Comparison of ENCODE assay signal across 11 cellular contexts in genomic region chr15:100043069-100043641, GRCh38.
DNase-seq lines count a peak whose midpoint lies in the region; ATAC-seq, FAIRE-seq and TF ChIP-seq lines count a peak whose summit lies in the region.
"Had no signal": no experiment of that assay in that cellular context is flagged by ENCODE, and none has a peak within 500 bp of the region (broad histone marks: within the 10 kb centered on the region; RNA-seq: fewer than 3 reads in every experiment).

No MANE protein-coding gene starts in this region.

- H3K27me3 ChIP-seq in endothelial cell of umbilical vein (ENCODE audit: control insufficient read depth in 2 of 2, insufficient read depth in 2 of 2, low read length in 2 of 2) (no peaks in the 10 kb centered on the region), osteoblast (ENCODE audit: insufficient read depth, low read length) (no peaks in the 10 kb centered on the region)
- H3K27me3 ChIP-seq: esophagus muscularis mucosa had no signal

- peak overlapping the region; percentile 71 for H3K4me2 ChIP-seq in endothelial cell of umbilical vein (ENCODE audit: insufficient read depth, low read length)
- peak overlapping the region; percentile 79 for H3K4me2 ChIP-seq in osteoblast (ENCODE audit: insufficient read depth, low read length)

- H3K36me3 ChIP-seq in endothelial cell of umbilical vein (ENCODE audit: control insufficient read depth in 2 of 2, extremely low read depth in 1 of 2, insufficient read depth in 2 of 2, low read length in 2 of 2), result no peaks in the 10 kb centered on the region
- no peaks in the 10 kb centered on the region for H3K36me3 ChIP-seq in osteoblast (ENCODE audit: insufficient read depth, low read length)
- H3K36me3 ChIP-seq in mucosa of descending colon (ENCODE audit: low read depth), result no peaks in the 10 kb centered on the region

- H2AFZ ChIP-seq in endothelial cell of umbilical vein (ENCODE audit: low read depth, low read length), result peak overlapping the region; percentile 50
- H2AFZ ChIP-seq in osteoblast (ENCODE audit: low read length), result peak overlapping the region; percentile 83

- peak overlapping the region; percentile 72 for H3K27ac ChIP-seq in endothelial cell of umbilical vein (ENCODE audit: insufficient read depth, low read depth, low read length)
- peak overlapping the region; percentile 70 for H3K27ac ChIP-seq in osteoblast (ENCODE audit: low read depth, low read length)
- H3K27ac ChIP-seq: esophagus muscularis mucosa had no signal

- H4K20me1 ChIP-seq in endothelial cell of umbilical vein (replicated peaks; ENCODE audit: control insufficient read depth, extremely low read depth, insufficient read depth, low read length) (no peaks in the 10 kb centered on the region), osteoblast (ENCODE audit: insufficient read depth, low read length) (no peaks in the 10 kb centered on the region)

- H3K79me2 ChIP-seq in endothelial cell of umbilical vein (ENCODE audit: control insufficient read depth, insufficient read depth, low read length) (no peaks in the 10 kb centered on the region), osteoblast (ENCODE audit: insufficient read depth, low read length) (no peaks in the 10 kb centered on the region)

- no peak for TF ChIP-seq POLR2A in endothelial cell of umbilical vein (IDR thresholded peaks at IDR 0.05; ENCODE audit: low read depth, low read length)

- peak overlapping the region in 1 of 3 experiments; percentile 22 for H3K4me3 ChIP-seq in endothelial cell of umbilical vein (replicated peaks in 1 of 3; ENCODE audit: insufficient read depth in 1 of 3, low read depth in 1 of 3, low read length in 3 of 3)
- H3K4me3 ChIP-seq in osteoblast (ENCODE audit: insufficient read depth, low read length), result peak overlapping the region; percentile 53
- no peak overlapping the region for H3K4me3 ChIP-seq in mucosa of descending colon
- H3K4me3 ChIP-seq: esophagus muscularis mucosa had no signal

- H3K4me1 ChIP-seq in endothelial cell of umbilical vein (ENCODE audit: control insufficient read depth, extremely low read depth, insufficient read depth, low read length) (peaks cover 18% of the 10 kb centered on the region), osteoblast (ENCODE audit: insufficient read depth, low read length) (peaks cover 18% of the 10 kb centered on the region), mucosa of descending colon (ENCODE audit: low read depth) (no peaks in the 10 kb centered on the region)

- H3K9me3 ChIP-seq in endothelial cell of umbilical vein (replicated peaks; ENCODE audit: control insufficient read depth, insufficient read depth, low read length) (no peaks in the 10 kb centered on the region), osteoblast (ENCODE audit: low read depth, low read length) (no peaks in the 10 kb centered on the region), mucosa of descending colon (peaks cover 4% of the 10 kb centered on the region)
- H3K9me3 ChIP-seq: esophagus muscularis mucosa had no signal

- H3K9me1 ChIP-seq in endothelial cell of umbilical vein (replicated peaks; ENCODE audit: control insufficient read depth, extremely low read depth, insufficient read depth, low read length), result no peaks in the 10 kb centered on the region

- DNase-seq in DMS53 (lab: John Stamatoyannopoulos, UW) (peak; percentile 59), NOMO-1 treated with DMSO at 0.1 percent for 48 hours (lab: John Stamatoyannopoulos, UW; ENCODE audit: unreplicated experiment) (peak; percentile 38), endothelial cell of umbilical vein (ENCODE audit: low read depth, low spot score) (peak; percentile 71), osteoblast (ENCODE audit: insufficient read length, low spot score, missing footprints) (no peak), NCI-H526 treated with DMSO at 0.1 percent for 48 hours (lab: John Stamatoyannopoulos, UW) (no peak), mucosa of descending colon (no peak), RKO (ENCODE audit: low spot score) (no peak)
- DNase-seq: activated naive CD4-positive, alpha-beta T cell; DMS 273 treated with DMSO at 0.1 percent for 48 hours had no signal

- no TSS peak for BruUV-seq in endothelial cell of umbilical vein (replicated peaks; lab: Mats Ljungman, UMichigan)

- dilution Hi-C loops in endothelial cell of umbilical vein (cut with MboI; ENCODE audit: extremely low pct_ligation_motif_present, low sequenced_read_pairs), result no loop called here

- peak; percentile 88 for FAIRE-seq in endothelial cell of umbilical vein (lab: Jason Lieb, UNC)

- ATAC-seq in mucosa of descending colon (no peak), GM21529 (IDR thresholded peaks at IDR 0.05; ENCODE audit: unreplicated experiment) (no peak)

- POLR2A ChIA-PET in endothelial cell of umbilical vein (lab: Charles Lee), result no interaction called here

- TF ChIP-seq CTCF in endothelial cell of umbilical vein (IDR thresholded peaks at IDR 0.05; ENCODE audit: extremely low read depth in 1 of 2, insufficient read depth in 1 of 2, low read depth in 1 of 2, low read length in 2 of 2) (no peak), osteoblast (IDR thresholded peaks at IDR 0.05; ENCODE audit: extremely low read depth, low read depth, low read length) (no peak), mucosa of descending colon (IDR thresholded peaks at IDR 0.05) (no peak)

- intact Hi-C loops in endothelial cell of umbilical vein (cut with micrococcal nuclease) (loop anchor here (1.0 to 10.0 kb wide), 4 partner anchors 68 to 562 kb away; partner anchors contain the start of genes ASB7 and LINS1), mucosa of descending colon (cut with DNase I, micrococcal nuclease) (no loop called here)

- CTCF ChIA-PET in endothelial cell of umbilical vein (lab: Charles Lee), result interaction anchor here (1.1 to 1.6 kb wide), 2 partner anchors 9 to 68 kb away, joined by 3 read pairs; no protein-coding TSS in a partner anchor

- peak overlapping the region; percentile 43 for H3K9ac ChIP-seq in endothelial cell of umbilical vein (replicated peaks; ENCODE audit: extremely low read depth, insufficient read depth, low read length)

TF ChIP-seq in endothelial cell of umbilical vein, 7 proteins besides CTCF, POLR2A, EP300 and RAD21:
- TF ChIP-seq JUN (IDR thresholded peaks at IDR 0.05; ENCODE audit: borderline replicate concordance, insufficient read depth, insufficient read length, low read depth) (peak; percentile 47), EZH2 (IDR thresholded peaks at IDR 0.05; ENCODE audit: borderline replicate concordance, low read depth, low read length, severe bottlenecking) (no peak), POLR2AphosphoS5 (IDR thresholded peaks at IDR 0.05; ENCODE audit: insufficient read depth, low read depth, low read length) (no peak), MAX (IDR thresholded peaks at IDR 0.05; ENCODE audit: insufficient read depth, insufficient read length) (no peak), FOS (IDR thresholded peaks at IDR 0.05; ENCODE audit: borderline replicate concordance, insufficient read depth, low read length) (peak; percentile 69), GATA2 (IDR thresholded peaks at IDR 0.05; ENCODE audit: insufficient read depth, insufficient read length, low read depth, low read length) (no peak), MYC (IDR thresholded peaks at IDR 0.05; ENCODE audit: low read depth, low read length) (no peak)

Comparison
In these comparisons a context has a peak if more than half of its experiments do, and no peak if none do; other contexts are left out.
1. DNase-seq: peak in DMS53 (single experiment), NOMO-1 treated with DMSO at 0.1 percent for 48 hours (single experiment) and endothelial cell of umbilical vein (single experiment); none in osteoblast (single experiment), NCI-H526 treated with DMSO at 0.1 percent for 48 hours (single experiment), mucosa of descending colon (0 of 3) and RKO (single experiment).